Comparison of ENCODE assay signal across 8 cellular contexts in the genomic region with DNA sequence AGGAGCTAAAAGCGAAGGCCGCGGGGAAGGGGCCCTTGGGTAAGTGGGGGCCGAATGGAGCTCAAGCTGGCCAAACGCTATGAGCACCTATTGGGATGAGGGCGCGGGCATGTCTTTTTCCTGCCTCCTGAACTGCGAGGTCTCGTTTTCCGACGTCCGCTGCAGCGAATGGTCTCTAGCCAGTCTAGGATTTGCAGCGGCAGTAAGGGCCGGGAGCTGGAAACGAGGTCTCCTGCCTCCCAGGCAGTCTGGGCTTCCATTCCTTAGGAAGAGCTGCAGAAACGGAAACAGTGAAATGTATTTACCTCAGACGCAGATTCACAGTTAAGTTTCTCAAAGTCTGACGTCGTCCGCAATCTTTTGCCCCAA. TPM values are rescaled to one million over a fixed set of nuclear protein-coding genes. Genes with fewer than 3 reads are reported as not detected.
DNase-seq lines count a peak whose midpoint lies in the region; ATAC-seq, FAIRE-seq and TF ChIP-seq lines count a peak whose summit lies in the region.

No MANE protein-coding gene starts in this region.

- FAIRE-seq in keratinocyte (lab: Jason Lieb, UNC) = peak; percentile 9

- H3K4me1 ChIP-seq in adrenal gland (replicated peaks in 1 of 2) (peaks cover 18 to 29% of the 10 kb centered on the region in 2 donors), keratinocyte (ENCODE audit: control insufficient read depth, extremely low read depth, insufficient read depth, low read length) (peaks cover 18% of the 10 kb centered on the region), subcutaneous abdominal adipose tissue (ENCODE audit: control insufficient read depth in 5 of 5, insufficient read depth in 5 of 5, low read length in 5 of 5) (peaks cover 6 to 33% (median 30%) of the 10 kb centered on the region in 5 donors)

- H3K9me1 ChIP-seq in keratinocyte (ENCODE audit: control insufficient read depth, extremely low read depth, insufficient read depth, low read length) = peaks cover 3% of the 10 kb centered on the region

- TF ChIP-seq POLR2A in adrenal gland (IDR thresholded peaks at IDR 0.05) = no peak

- H4K20me1 ChIP-seq in keratinocyte (ENCODE audit: control insufficient read depth, extremely low read depth, insufficient read depth, low read length) = peaks cover 4% of the 10 kb centered on the region

- ATAC-seq in HG02938 (IDR thresholded peaks at IDR 0.05; ENCODE audit: unreplicated experiment) (peak; percentile 6), HG03280 (IDR thresholded peaks at IDR 0.05; ENCODE audit: unreplicated experiment) (no peak), HG02763 (IDR thresholded peaks at IDR 0.05; ENCODE audit: unreplicated experiment) (no peak)

- H3K27me3 ChIP-seq in BJ (ENCODE audit: control insufficient read depth, insufficient read depth, low read length) = no peaks in the 10 kb centered on the region
- no peaks in the 10 kb centered on the region for H3K27me3 ChIP-seq in adrenal gland
- H3K27me3 ChIP-seq in keratinocyte (ENCODE audit: control insufficient read depth, extremely low read depth, insufficient read depth, low read length) = no peaks in the 10 kb centered on the region
- no peaks in the 10 kb centered on the region for H3K27me3 ChIP-seq in subcutaneous abdominal adipose tissue (ENCODE audit: control insufficient read depth in 5 of 5, insufficient read depth in 4 of 5, low read length in 5 of 5)

- no peaks in the 10 kb centered on the region for H3K9me3 ChIP-seq in adrenal gland (replicated peaks in 1 of 3)
- no peaks in the 10 kb centered on the region for H3K9me3 ChIP-seq in keratinocyte (ENCODE audit: control insufficient read depth, low read depth, low read length)
- H3K9me3 ChIP-seq in subcutaneous abdominal adipose tissue (ENCODE audit: control insufficient read depth in 5 of 5, low read length in 5 of 5) = no peaks in the 10 kb centered on the region

- WGBS in adrenal gland, 4 donors = 1 to 2% (median 1%) methylated on average over 13 to 21 of the region's 21 CpGs

- H2AFZ ChIP-seq in keratinocyte (ENCODE audit: control insufficient read depth, low read length) = peak overlapping the region; percentile 10

- intact Hi-C loops in adrenal gland (cut with DNase I) = no loop called here

- peaks cover 3% of the 10 kb centered on the region; the same call in 1 of the 2 replicates for H3K36me3 ChIP-seq in BJ (ENCODE audit: control insufficient read depth, insufficient read depth, low read length)
- peaks cover 0 to 22% of the 10 kb centered on the region in 2 donors for H3K36me3 ChIP-seq in adrenal gland (replicated peaks in 1 of 2)
- H3K36me3 ChIP-seq in keratinocyte (ENCODE audit: control insufficient read depth in 2 of 2, extremely low read depth in 1 of 2, insufficient read depth in 2 of 2, low read length in 2 of 2) = peaks cover 6 to 10% of the 10 kb centered on the region in 2 experiments
- H3K36me3 ChIP-seq in subcutaneous abdominal adipose tissue (ENCODE audit: control insufficient read depth in 5 of 5, insufficient read depth in 5 of 5, low read length in 5 of 5) = peaks cover 0 to 30% (median 21%) of the 10 kb centered on the region in 5 donors

- peak overlapping the region; percentile 86 for H3K4me2 ChIP-seq in keratinocyte (ENCODE audit: control insufficient read depth, extremely low read depth, insufficient read depth, low read depth, low read length)

- TF ChIP-seq CTCF in BJ (IDR thresholded peaks at IDR 0.05; ENCODE audit: insufficient read depth, low read depth, low read length) (no peak), adrenal gland (IDR thresholded peaks at IDR 0.05) (no peak), keratinocyte (optimal IDR thresholded peaks at IDR 0.05 in 1 of 3, IDR thresholded peaks at IDR 0.05 in 1 of 3, conservative IDR thresholded peaks at IDR 0.05 in 1 of 3; ENCODE audit: extremely low read depth in 1 of 3, insufficient read depth in 2 of 3, low read length in 3 of 3) (no peak)

- dilution Hi-C loops in keratinocyte (cut with MboI; ENCODE audit: extremely low pct_ligation_motif_present, low sequenced_read_pairs) = loop anchor here (25.0 kb wide), 1 partner anchor 178 kb away; no protein-coding TSS in a partner anchor

- H3K27ac ChIP-seq in adrenal gland (peak overlapping the region; percentile 67 to 95 (median 91)), keratinocyte (ENCODE audit: control insufficient read depth, insufficient read depth, low read length) (peak overlapping the region; percentile 88), subcutaneous abdominal adipose tissue (ENCODE audit: low read depth, low read length) (peak overlapping the region; percentile 86)

- H3K4me3 ChIP-seq in BJ (ENCODE audit: low read depth, low read length) (peak overlapping the region; percentile 68), adrenal gland (peak overlapping the region; percentile 71 to 99 (median 92)), keratinocyte (ENCODE audit: control insufficient read depth in 2 of 3, extremely low read depth in 1 of 3, insufficient read depth in 2 of 3, low read depth in 1 of 3, low read length in 3 of 3) (peak overlapping the region; percentile 65 to 99 (median 98)), subcutaneous abdominal adipose tissue (ENCODE audit: low read depth in 1 of 5, low read length in 5 of 5) (peak overlapping the region; percentile 67 to 99 (median 88))

- DNase-seq in BJ (ENCODE audit: low read depth) (no peak), adrenal gland (peak in 2 of 7 donors; percentile 34 to 45), keratinocyte (ENCODE audit: low read depth, low spot score) (no peak), NCI-H774 (lab: John Stamatoyannopoulos, UW) (no peak)

- POLR2A ChIA-PET in BJ (lab: Charles Lee) = no interaction called here

- peak overlapping the region; percentile 92 for H3K9ac ChIP-seq in keratinocyte (ENCODE audit: control insufficient read depth, extremely low read depth, insufficient read depth, low read length)
- H3K9ac ChIP-seq in subcutaneous abdominal adipose tissue (ENCODE audit: low read length in 5 of 5) = peak overlapping the region; percentile 22 to 93 (median 86)

- CTCF ChIA-PET in BJ (lab: Yijun Ruan, JAX) = interaction anchor here (0.9 to 3.7 kb wide), 9 partner anchors 10 to 246 kb away, joined by 3 to 39 read pairs (median 6); no protein-coding TSS in a partner anchor

- H3K79me2 ChIP-seq in keratinocyte (ENCODE audit: control insufficient read depth, insufficient read depth, low read length) = peaks cover 38% of the 10 kb centered on the region

RNA-seq across cellular contexts. Expression of gene TMA7, which starts 0.5 kb away (rescaled TPM):
- polyA plus RNA-seq in BJ (2011; rRNA removed) (53.8 and 162 TPM in 2 replicates), adrenal gland (100 to 1,000 TPM; 489 to 891 (median 742) TPM), keratinocyte (190 to 418 TPM (median 306 TPM) in 3 replicates)
- polyA minus RNA-seq in BJ (2011; rRNA and poly(A)+ RNA removed) = 9.3 and 10.4 TPM in 2 replicates
- 100 to 1,000 TPM; 177 to 322 (median 224) TPM for total RNA-seq in adrenal gland
- 59.2 TPM for polyA plus RNA-seq in keratinocyte (2011; ENCODE audit: low read depth)
- polyA plus RNA-seq in keratinocyte (2011; cell fraction: cytosol; rRNA removed) = 291 and 312 TPM in 2 replicates
- polyA plus RNA-seq in keratinocyte (2011; cell fraction: nucleus; rRNA removed) = 60.6 and 110 TPM in 2 replicates
- polyA plus RNA-seq in keratinocyte (2012; ENCODE audit: low replicate concordance) = 311 and 566 TPM in 2 replicates
- polyA minus RNA-seq in keratinocyte = 2.3 to 21.0 TPM (median 11.6 TPM) in 3 replicates
- 84.6 TPM for polyA minus RNA-seq in keratinocyte (2011; cell fraction: cytosol; rRNA and poly(A)+ RNA removed)
- polyA minus RNA-seq in keratinocyte (2011; cell fraction: nucleus; rRNA and poly(A)+ RNA removed) = 6.3 and 9.9 TPM in 2 replicates

RNA-seq across cellular contexts. Expression of gene CCDC51, which starts 0.7 kb away (rescaled TPM):
- polyA plus RNA-seq in BJ (2011; rRNA removed) (11.6 and 14.3 TPM in 2 replicates), adrenal gland (10 to 100 TPM in 1 of 3 donors, 1 to 10 TPM in 2; 7.3 to 20.8 (median 8.0) TPM), keratinocyte (27.9 to 28.8 TPM (median 28.4 TPM) in 3 replicates)
- 6.6 and 7.9 TPM in 2 replicates for polyA minus RNA-seq in BJ (2011; rRNA and poly(A)+ RNA removed)
- total RNA-seq in adrenal gland = 10 to 100 TPM; 14.3 to 28.7 (median 19.5) TPM
- 13.6 TPM for polyA plus RNA-seq in keratinocyte (2011; ENCODE audit: low read depth)
- polyA plus RNA-seq in keratinocyte (2011; cell fraction: cytosol; rRNA removed) = 18.9 and 21.4 TPM in 2 replicates
- polyA plus RNA-seq in keratinocyte (2011; cell fraction: nucleus; rRNA removed) = 20.3 and 22.1 TPM in 2 replicates
- polyA plus RNA-seq in keratinocyte (2012; ENCODE audit: low replicate concordance) = 14.3 and 21.5 TPM in 2 replicates
- 14.3 to 24.7 TPM (median 19.8 TPM) in 3 replicates for polyA minus RNA-seq in keratinocyte
- 15.3 TPM for polyA minus RNA-seq in keratinocyte (2011; cell fraction: cytosol; rRNA and poly(A)+ RNA removed)
- polyA minus RNA-seq in keratinocyte (2011; cell fraction: nucleus; rRNA and poly(A)+ RNA removed) = 5.0 and 8.2 TPM in 2 replicates

RNA-seq across cellular contexts. Expression of gene ATRIP, which starts 6.0 kb away (rescaled TPM):
- 6.3 and 7.9 TPM in 2 replicates for polyA plus RNA-seq in BJ (2011; rRNA removed)
- polyA minus RNA-seq in BJ (2011; rRNA and poly(A)+ RNA removed) = 7.8 and 13.2 TPM in 2 replicates
- total RNA-seq in adrenal gland = 10 to 100 TPM in 1 of 8 donors, 1 to 10 TPM in 7; 5.1 to 15.9 (median 6.7) TPM
- 1 to 10 TPM; 6.7 to 9.1 (median 8.4) TPM for polyA plus RNA-seq in adrenal gland
- 8.6 to 9.7 TPM (median 9.1 TPM) in 3 replicates for polyA plus RNA-seq in keratinocyte
- polyA plus RNA-seq in keratinocyte (2011; ENCODE audit: low read depth) = 2.1 TPM
- 7.6 and 9.1 TPM in 2 replicates for polyA plus RNA-seq in keratinocyte (2011; cell fraction: cytosol; rRNA removed)
- polyA plus RNA-seq in keratinocyte (2011; cell fraction: nucleus; rRNA removed) = 13.1 and 13.9 TPM in 2 replicates
- polyA plus RNA-seq in keratinocyte (2012; ENCODE audit: low replicate concordance) = 5.1 and 8.2 TPM in 2 replicates
- 10.4 to 15.1 TPM (median 15.0 TPM) in 3 replicates for polyA minus RNA-seq in keratinocyte
- polyA minus RNA-seq in keratinocyte (2011; cell fraction: cytosol; rRNA and poly(A)+ RNA removed) = 7.1 TPM
- polyA minus RNA-seq in keratinocyte (2011; cell fraction: nucleus; rRNA and poly(A)+ RNA removed) = 6.3 and 11.2 TPM in 2 replicates

RNA-seq across cellular contexts. Expression of gene PLXNB1, which starts 10.7 kb away (rescaled TPM):
- polyA plus RNA-seq in BJ (2011; rRNA removed) = 15.4 and 26.3 TPM in 2 replicates
- polyA minus RNA-seq in BJ (2011; rRNA and poly(A)+ RNA removed) = 22.7 and 35.9 TPM in 2 replicates
- total RNA-seq in adrenal gland = 10 to 100 TPM in 6 of 8 donors, 1 to 10 TPM in 2; 5.9 to 23.5 (median 13.7) TPM
- polyA plus RNA-seq in adrenal gland = 100 to 1,000 TPM in 1 of 3 donors, 10 to 100 TPM in 1, 1 to 10 TPM in 1; 6.1 to 115 (median 45.6) TPM
- polyA plus RNA-seq in keratinocyte = 67.5 to 124 TPM (median 83.0 TPM) in 3 replicates
- polyA plus RNA-seq in keratinocyte (2011; ENCODE audit: low read depth) = 78.3 TPM
- 15.3 and 27.8 TPM in 2 replicates for polyA plus RNA-seq in keratinocyte (2011; cell fraction: cytosol; rRNA removed)
- 412 and 505 TPM in 2 replicates for polyA plus RNA-seq in keratinocyte (2011; cell fraction: nucleus; rRNA removed)
- polyA plus RNA-seq in keratinocyte (2012; ENCODE audit: low replicate concordance) = 67.7 and 78.5 TPM in 2 replicates
- 149 to 232 TPM (median 170 TPM) in 3 replicates for polyA minus RNA-seq in keratinocyte
- 90.0 TPM for polyA minus RNA-seq in keratinocyte (2011; cell fraction: cytosol; rRNA and poly(A)+ RNA removed)
- polyA minus RNA-seq in keratinocyte (2011; cell fraction: nucleus; rRNA and poly(A)+ RNA removed) = 318 and 338 TPM in 2 replicates
